Comparison of ENCODE assay signal across 2 cellular contexts in the genomic region with DNA sequence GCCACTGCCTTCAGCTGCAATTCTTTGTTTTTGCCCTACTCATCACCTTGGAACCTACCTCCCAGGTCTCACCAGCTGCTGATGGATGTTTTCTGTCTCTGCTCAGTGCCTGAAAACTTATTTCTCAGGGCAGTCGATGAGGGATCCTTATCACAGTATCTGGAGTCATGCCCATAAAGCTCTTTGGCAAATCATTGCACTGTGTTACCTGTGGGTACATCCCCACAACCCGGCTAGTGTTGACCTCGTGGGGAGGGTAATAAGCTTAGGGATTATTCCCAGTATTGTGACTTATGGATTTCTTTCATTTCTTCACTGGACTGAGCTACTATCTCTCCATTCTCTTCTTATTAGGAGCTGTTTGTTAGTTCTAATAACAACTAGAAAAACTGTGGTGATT.
TF ChIP-seq lines count a peak whose summit lies in the region.

No MANE protein-coding gene starts in this region.

TF ChIP-seq in GM23338, 12 proteins besides CTCF, POLR2A, EP300 and RAD21:
- TF ChIP-seq ZNF114 (CRISPR knock-in tag; IDR thresholded peaks at IDR 0.05) (no peak), EZH2phosphoT487 (IDR thresholded peaks at IDR 0.05; ENCODE audit: unreplicated experiment) (no peak), CREB1 (CRISPR knock-in tag; IDR thresholded peaks at IDR 0.05; ENCODE audit: low read depth) (no peak), EZH2 (IDR thresholded peaks at IDR 0.05; ENCODE audit: low read depth, unreplicated experiment) (no peak), STAT1 (IDR thresholded peaks at IDR 0.05; ENCODE audit: unreplicated experiment) (no peak)
- TF ChIP-seq, protein P1, sequence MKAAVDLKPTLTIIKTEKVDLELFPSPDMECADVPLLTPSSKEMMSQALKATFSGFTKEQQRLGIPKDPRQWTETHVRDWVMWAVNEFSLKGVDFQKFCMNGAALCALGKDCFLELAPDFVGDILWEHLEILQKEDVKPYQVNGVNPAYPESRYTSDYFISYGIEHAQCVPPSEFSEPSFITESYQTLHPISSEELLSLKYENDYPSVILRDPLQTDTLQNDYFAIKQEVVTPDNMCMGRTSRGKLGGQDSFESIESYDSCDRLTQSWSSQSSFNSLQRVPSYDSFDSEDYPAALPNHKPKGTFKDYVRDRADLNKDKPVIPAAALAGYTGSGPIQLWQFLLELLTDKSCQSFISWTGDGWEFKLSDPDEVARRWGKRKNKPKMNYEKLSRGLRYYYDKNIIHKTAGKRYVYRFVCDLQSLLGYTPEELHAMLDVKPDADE (IDR thresholded peaks at IDR 0.05), result no peak
- TF ChIP-seq, protein P2, sequence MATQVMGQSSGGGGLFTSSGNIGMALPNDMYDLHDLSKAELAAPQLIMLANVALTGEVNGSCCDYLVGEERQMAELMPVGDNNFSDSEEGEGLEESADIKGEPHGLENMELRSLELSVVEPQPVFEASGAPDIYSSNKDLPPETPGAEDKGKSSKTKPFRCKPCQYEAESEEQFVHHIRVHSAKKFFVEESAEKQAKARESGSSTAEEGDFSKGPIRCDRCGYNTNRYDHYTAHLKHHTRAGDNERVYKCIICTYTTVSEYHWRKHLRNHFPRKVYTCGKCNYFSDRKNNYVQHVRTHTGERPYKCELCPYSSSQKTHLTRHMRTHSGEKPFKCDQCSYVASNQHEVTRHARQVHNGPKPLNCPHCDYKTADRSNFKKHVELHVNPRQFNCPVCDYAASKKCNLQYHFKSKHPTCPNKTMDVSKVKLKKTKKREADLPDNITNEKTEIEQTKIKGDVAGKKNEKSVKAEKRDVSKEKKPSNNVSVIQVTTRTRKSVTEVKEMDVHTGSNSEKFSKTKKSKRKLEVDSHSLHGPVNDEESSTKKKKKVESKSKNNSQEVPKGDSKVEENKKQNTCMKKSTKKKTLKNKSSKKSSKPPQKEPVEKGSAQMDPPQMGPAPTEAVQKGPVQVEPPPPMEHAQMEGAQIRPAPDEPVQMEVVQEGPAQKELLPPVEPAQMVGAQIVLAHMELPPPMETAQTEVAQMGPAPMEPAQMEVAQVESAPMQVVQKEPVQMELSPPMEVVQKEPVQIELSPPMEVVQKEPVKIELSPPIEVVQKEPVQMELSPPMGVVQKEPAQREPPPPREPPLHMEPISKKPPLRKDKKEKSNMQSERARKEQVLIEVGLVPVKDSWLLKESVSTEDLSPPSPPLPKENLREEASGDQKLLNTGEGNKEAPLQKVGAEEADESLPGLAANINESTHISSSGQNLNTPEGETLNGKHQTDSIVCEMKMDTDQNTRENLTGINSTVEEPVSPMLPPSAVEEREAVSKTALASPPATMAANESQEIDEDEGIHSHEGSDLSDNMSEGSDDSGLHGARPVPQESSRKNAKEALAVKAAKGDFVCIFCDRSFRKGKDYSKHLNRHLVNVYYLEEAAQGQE (IDR thresholded peaks at IDR 0.05; ENCODE audit: unreplicated experiment), result no peak
TF ChIP-seq in GM23338: peak in this region for 0.

TF ChIP-seq in GM12878, 131 proteins besides CTCF, POLR2A, EP300 and RAD21:
- TF ChIP-seq ZNF217 (IDR thresholded peaks at IDR 0.05), result no peak
- TF ChIP-seq TCF7 (IDR thresholded peaks at IDR 0.05; ENCODE audit: borderline replicate concordance), result no peak
- no peak for TF ChIP-seq BHLHE40 (IDR thresholded peaks at IDR 0.05; ENCODE audit: borderline replicate concordance in 1 of 2, low read depth in 2 of 2, low read length in 1 of 2)
- TF ChIP-seq, protein P3, sequence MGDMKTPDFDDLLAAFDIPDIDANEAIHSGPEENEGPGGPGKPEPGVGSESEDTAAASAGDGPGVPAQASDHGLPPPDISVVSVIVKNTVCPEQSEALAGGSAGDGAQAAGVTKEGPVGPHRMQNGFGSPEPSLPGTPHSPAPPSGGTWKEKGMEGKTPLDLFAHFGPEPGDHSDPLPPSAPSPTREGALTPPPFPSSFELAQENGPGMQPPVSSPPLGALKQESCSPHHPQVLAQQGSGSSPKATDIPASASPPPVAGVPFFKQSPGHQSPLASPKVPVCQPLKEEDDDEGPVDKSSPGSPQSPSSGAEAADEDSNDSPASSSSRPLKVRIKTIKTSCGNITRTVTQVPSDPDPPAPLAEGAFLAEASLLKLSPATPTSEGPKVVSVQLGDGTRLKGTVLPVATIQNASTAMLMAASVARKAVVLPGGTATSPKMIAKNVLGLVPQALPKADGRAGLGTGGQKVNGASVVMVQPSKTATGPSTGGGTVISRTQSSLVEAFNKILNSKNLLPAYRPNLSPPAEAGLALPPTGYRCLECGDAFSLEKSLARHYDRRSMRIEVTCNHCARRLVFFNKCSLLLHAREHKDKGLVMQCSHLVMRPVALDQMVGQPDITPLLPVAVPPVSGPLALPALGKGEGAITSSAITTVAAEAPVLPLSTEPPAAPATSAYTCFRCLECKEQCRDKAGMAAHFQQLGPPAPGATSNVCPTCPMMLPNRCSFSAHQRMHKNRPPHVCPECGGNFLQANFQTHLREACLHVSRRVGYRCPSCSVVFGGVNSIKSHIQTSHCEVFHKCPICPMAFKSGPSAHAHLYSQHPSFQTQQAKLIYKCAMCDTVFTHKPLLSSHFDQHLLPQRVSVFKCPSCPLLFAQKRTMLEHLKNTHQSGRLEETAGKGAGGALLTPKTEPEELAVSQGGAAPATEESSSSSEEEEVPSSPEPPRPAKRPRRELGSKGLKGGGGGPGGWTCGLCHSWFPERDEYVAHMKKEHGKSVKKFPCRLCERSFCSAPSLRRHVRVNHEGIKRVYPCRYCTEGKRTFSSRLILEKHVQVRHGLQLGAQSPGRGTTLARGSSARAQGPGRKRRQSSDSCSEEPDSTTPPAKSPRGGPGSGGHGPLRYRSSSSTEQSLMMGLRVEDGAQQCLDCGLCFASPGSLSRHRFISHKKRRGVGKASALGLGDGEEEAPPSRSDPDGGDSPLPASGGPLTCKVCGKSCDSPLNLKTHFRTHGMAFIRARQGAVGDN (IDR thresholded peaks at IDR 0.05), result no peak
- TF ChIP-seq, protein P4, sequence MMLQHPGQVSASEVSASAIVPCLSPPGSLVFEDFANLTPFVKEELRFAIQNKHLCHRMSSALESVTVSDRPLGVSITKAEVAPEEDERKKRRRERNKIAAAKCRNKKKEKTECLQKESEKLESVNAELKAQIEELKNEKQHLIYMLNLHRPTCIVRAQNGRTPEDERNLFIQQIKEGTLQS (IDR thresholded peaks at IDR 0.05; ENCODE audit: borderline replicate concordance, extremely low read depth, low read depth, low read length), result no peak
- TF ChIP-seq ZSCAN29 (IDR thresholded peaks at IDR 0.05), result no peak
- no peak for TF ChIP-seq SREBF1 (IDR thresholded peaks at IDR 0.05; ENCODE audit: low read length)
- no peak for TF ChIP-seq CBX5 (IDR thresholded peaks at IDR 0.05; ENCODE audit: low read depth)
- TF ChIP-seq, protein P2 (IDR thresholded peaks at IDR 0.05; ENCODE audit: low read depth, low read length), result no peak
- TF ChIP-seq NR2C2 (IDR thresholded peaks at IDR 0.05; ENCODE audit: borderline replicate concordance, control insufficient read depth, insufficient read length, low read depth), result no peak
- TF ChIP-seq NR2F1 (conservative IDR thresholded peaks at IDR 0.05), result no peak
- no peak for TF ChIP-seq MTA2 (IDR thresholded peaks at IDR 0.05; ENCODE audit: low read depth)
